ENCODE assay signal across 7 cellular contexts in genomic region chr4:3595666-3596291, GRCh38.
A peak's percentile ranks its signal among the peaks of the same experiment; 100 is the strongest.
DNase-seq lines count a peak whose midpoint lies in the region; FAIRE-seq and TF ChIP-seq lines count a peak whose summit lies in the region.
"Not testable (repeated sequence)": the region's sequence is repeated elsewhere in the genome, so short reads cannot be mapped to it uniquely, and the experiment has no call there.

No MANE protein-coding gene starts in this region.

- not testable (repeated sequence) for H3K79me2 ChIP-seq in neural progenitor cell (ENCODE audit: low read depth)

- H3K4me3 Mint-ChIP-seq in endodermal cell, neural progenitor cell: not testable (repeated sequence)

- not testable (repeated sequence) for H3K4me2 ChIP-seq in neural progenitor cell

- H3K4me1 Mint-ChIP-seq in endodermal cell, neural progenitor cell: not testable (repeated sequence)

- not testable (repeated sequence) for H3K36me3 ChIP-seq in bronchial epithelial cell (ENCODE audit: control insufficient read depth, insufficient read depth, low read length); endodermal cell (ENCODE audit: control insufficient read depth, insufficient read depth, low read length); neural progenitor cell

- H3F3A ChIP-seq in neural progenitor cell (ENCODE audit: low read depth): not testable (repeated sequence)

- not testable (repeated sequence) for TF ChIP-seq CTCF in bronchial epithelial cell (IDR thresholded peaks at IDR 0.05; ENCODE audit: insufficient read depth, low read length, severe bottlenecking); endodermal cell (conservative IDR thresholded peaks at IDR 0.05); neural progenitor cell (IDR thresholded peaks at IDR 0.05)

- not testable (repeated sequence) for H3K4me1 ChIP-seq in endodermal cell (ENCODE audit: control insufficient read depth, insufficient read depth, low read length); neural progenitor cell

- H3K9ac ChIP-seq in endodermal cell (ENCODE audit: extremely low read depth, low read length, poor library complexity, severe bottlenecking); neural progenitor cell: not testable (repeated sequence)

- H3K9me3 Mint-ChIP-seq in endodermal cell, neural progenitor cell: not testable (repeated sequence)

- DNase-seq in NCI-H748 (lab: John Stamatoyannopoulos, UW; ENCODE audit: unreplicated experiment) (peak; percentile 27), endodermal cell (peak; percentile 39), left kidney (ENCODE audit: low read depth, low spot score) (peak; percentile 62)
- peak; percentile 3 for DNase-seq in activated CD4-positive, alpha-beta T cell treated with anti-CD3 and anti-CD28 coated beads for 1 hour
- DNase-seq in bronchial epithelial cell (ENCODE audit: low read depth); neural progenitor cell (ENCODE audit: low spot score); urothelium cell line (ENCODE audit: low spot score): not testable (repeated sequence)

- H3K27me3 ChIP-seq in bronchial epithelial cell (ENCODE audit: control insufficient read depth, insufficient read depth, low read length); endodermal cell (ENCODE audit: control insufficient read depth, insufficient read depth, low read length, poor library complexity, severe bottlenecking); neural progenitor cell: not testable (repeated sequence)

- H3K27ac Mint-ChIP-seq in endodermal cell: not testable (repeated sequence)
- peak overlapping the region; percentile 28 for H3K27ac Mint-ChIP-seq in neural progenitor cell

- H3K27me3 Mint-ChIP-seq in endodermal cell (ENCODE audit: insufficient read depth): not testable (repeated sequence)
- peaks cover 19% of the 10 kb centered on the region for H3K27me3 Mint-ChIP-seq in neural progenitor cell (ENCODE audit: insufficient read depth, low read depth)

- H3K36me3 Mint-ChIP-seq in endodermal cell (ENCODE audit: low read depth); neural progenitor cell: not testable (repeated sequence)

- not testable (repeated sequence) for H4K20me1 ChIP-seq in neural progenitor cell (ENCODE audit: low read depth)

- H2AFZ ChIP-seq in neural progenitor cell (replicated peaks): not testable (repeated sequence)

- 91 to 96% methylated on average over 10 to 24 of the region's 27 CpGs for WGBS in endodermal cell (ENCODE audit: insufficient coverage in 1 of 2, insufficient read length in 1 of 2), 2 experiments

- FAIRE-seq in bronchial epithelial cell (lab: Jason Lieb, UNC) (peak; percentile 28), urothelium cell line (lab: Jason Lieb, UNC) (peak; percentile 53)

- not testable (repeated sequence) for H3K27ac ChIP-seq in endodermal cell (ENCODE audit: low read depth, low read length); neural progenitor cell

- not testable (repeated sequence) for H3K4me3 ChIP-seq in bronchial epithelial cell (ENCODE audit: low read depth, low read length); endodermal cell (ENCODE audit: low read length); neural progenitor cell

- not testable (repeated sequence) for H3K9me3 ChIP-seq in endodermal cell (ENCODE audit: control insufficient read depth, low read length); neural progenitor cell (ENCODE audit: low read depth)
